19 cellular contexts compared by ENCODE assay signal in genomic region chr1:219477861-219478260, GRCh38.
DNase-seq lines count a peak whose midpoint lies in the region; ATAC-seq, FAIRE-seq and TF ChIP-seq lines count a peak whose summit lies in the region.
"Had no signal": no experiment of that assay in that cellular context is flagged by ENCODE, and none has a peak within 500 bp of the region (broad histone marks: within the 10 kb centered on the region; RNA-seq: fewer than 3 reads in every experiment).

No MANE protein-coding gene starts in this region.

- H3K36me3 ChIP-seq in BJ (ENCODE audit: control insufficient read depth, insufficient read depth, low read length) (no peaks in the 10 kb centered on the region), SK-N-MC (ENCODE audit: insufficient read depth, low read length) (no peaks in the 10 kb centered on the region), colonic mucosa (no peaks in the 10 kb centered on the region), GM23248 (ENCODE audit: low read depth) (no peaks in the 10 kb centered on the region)
- H3K36me3 ChIP-seq: BLaER1 treated with 17β-estradiol and CSF1 and Interleukin-3, amounts not matched to agents 10 nM and 100 nM; HAP-1 had no signal

- CTCF ChIA-PET in BJ (lab: Yijun Ruan, JAX): interaction anchor here (1.5 to 1.9 kb wide), 2 partner anchors 12 to 14 kb away, joined by 4 to 7 read pairs; no protein-coding TSS in a partner anchor

- 46 to 49% methylated on average over 4 of the region's 4 CpGs for WGBS in GM23248 (ENCODE audit: low coverage in 1 of 2, low lambda C conversion rate in 2 of 2, missing lambda C conversion rate in 2 of 2), 2 experiments

- H3K27me3 ChIP-seq in BJ (ENCODE audit: control insufficient read depth, insufficient read depth, low read length) (peaks cover 2% of the 10 kb centered on the region; the same call in 1 of the 2 replicates), colonic mucosa (no peaks in the 10 kb centered on the region), GM23248 (replicated peaks; ENCODE audit: insufficient read depth) (no peaks in the 10 kb centered on the region)
- H3K27me3 ChIP-seq: BLaER1 treated with 17β-estradiol and CSF1 and Interleukin-3, amounts not matched to agents 10 nM and 100 nM had no signal

- ATAC-seq in GM18498 (IDR thresholded peaks at IDR 0.05; ENCODE audit: unreplicated experiment): no peak

- in situ Hi-C loops in GM23248 (cut with MboI): no loop called here

- H3F3A ChIP-seq in GM23248 (ENCODE audit: insufficient read depth): no peaks in the 10 kb centered on the region

- intact Hi-C loops in colonic mucosa (cut with DNase I): no loop called here

- no peak for TF ChIP-seq CTCF in BJ (IDR thresholded peaks at IDR 0.05; ENCODE audit: insufficient read depth, low read depth, low read length)
- TF ChIP-seq CTCF in colonic mucosa (IDR thresholded peaks at IDR 0.05): no peak

- H3K4me1 ChIP-seq in colonic mucosa: no peaks in the 10 kb centered on the region
- no peaks in the 10 kb centered on the region for H3K4me1 ChIP-seq in GM23248 (ENCODE audit: insufficient read depth)
- H3K4me1 ChIP-seq: BLaER1 treated with 17β-estradiol and CSF1 and Interleukin-3, amounts not matched to agents 10 nM and 100 nM; HAP-1 had no signal

- peak overlapping the region; percentile 70; the same call in 1 of the 2 replicates for H3K27ac ChIP-seq in SK-N-MC
- no peak overlapping the region for H3K27ac ChIP-seq in colonic mucosa
- H3K27ac ChIP-seq in GM23248: no peak overlapping the region
- H3K27ac ChIP-seq: BLaER1 treated with 17β-estradiol and CSF1 and Interleukin-3, amounts not matched to agents 10 nM and 100 nM had no signal

- no peak overlapping the region for H2AFZ ChIP-seq in GM23248

- H3K79me2 ChIP-seq in GM23248 (ENCODE audit: insufficient read depth): no peaks in the 10 kb centered on the region

- no peak for TF ChIP-seq POLR2A in GM12891 (IDR thresholded peaks at IDR 0.05; ENCODE audit: low read depth, low read length)

- POLR2A ChIA-PET in BJ (lab: Charles Lee): no interaction called here

- no peak overlapping the region for H3K4me2 ChIP-seq in GM23248 (ENCODE audit: unreplicated experiment)
- H3K4me2 ChIP-seq: BLaER1 treated with 17β-estradiol and CSF1 and Interleukin-3, amounts not matched to agents 10 nM and 100 nM had no signal

- DNase-seq in BJ (ENCODE audit: low read depth): peak; percentile 27
- no peak for DNase-seq in GM12891 (ENCODE audit: insufficient read length, low spot score)
- peak; percentile 60 for DNase-seq in SK-N-MC (ENCODE audit: low read depth, low spot score)
- DNase-seq in colonic mucosa: no peak
- no peak for DNase-seq in GM23248
- DNase-seq: CD4-positive, alpha-beta T cell; CD8-positive, alpha-beta memory T cell; DMS 273 treated with DMSO at 0.1 percent for 48 hours; DMS53; DMS79 treated with DMSO at 0.1 percent for 48 hours; GOT3; HFFc6 had no signal

- no peaks in the 10 kb centered on the region for H4K20me1 ChIP-seq in GM23248 (ENCODE audit: insufficient read depth)
- H4K20me1 ChIP-seq: BLaER1 treated with 17β-estradiol and CSF1 and Interleukin-3, amounts not matched to agents 10 nM and 100 nM had no signal

- no peak overlapping the region for H3K9ac ChIP-seq in SK-N-MC (ENCODE audit: insufficient read length)
- H3K9ac ChIP-seq in colonic mucosa (ENCODE audit: low read depth in 2 of 2, low read length in 2 of 2): no peak overlapping the region
- no peak overlapping the region for H3K9ac ChIP-seq in GM23248
- H3K9ac ChIP-seq: BLaER1 treated with 17β-estradiol and CSF1 and Interleukin-3, amounts not matched to agents 10 nM and 100 nM had no signal

- H3K9me2 ChIP-seq in GM23248 (ENCODE audit: insufficient read depth): no peaks in the 10 kb centered on the region

- H3K9me3 ChIP-seq in SK-N-MC (ENCODE audit: low read depth, low read length): no peaks in the 10 kb centered on the region
- H3K9me3 ChIP-seq in colonic mucosa: no peaks in the 10 kb centered on the region
- no peaks in the 10 kb centered on the region for H3K9me3 ChIP-seq in GM23248 (ENCODE audit: low read depth)
- H3K9me3 ChIP-seq: BLaER1 treated with 17β-estradiol and CSF1 and Interleukin-3, amounts not matched to agents 10 nM and 100 nM; HAP-1 had no signal

- peak; percentile 35 for FAIRE-seq in GM12891 (lab: Jason Lieb, UNC)
- FAIRE-seq: D721Med, G401.6, GM18507, H54 had no signal

- H3K4me3 ChIP-seq in BJ (ENCODE audit: low read depth, low read length) (no peak overlapping the region), SK-N-MC (peak overlapping the region; percentile 62), colonic mucosa (no peak overlapping the region), GM23248 (no peak overlapping the region)
- H3K4me3 ChIP-seq: BLaER1 treated with 17β-estradiol and CSF1 and Interleukin-3, amounts not matched to agents 10 nM and 100 nM; HAP-1 had no signal

TF ChIP-seq in GM12891, 5 proteins besides CTCF, POLR2A, EP300 and RAD21:
- TF ChIP-seq POLR2AphosphoS5 (IDR thresholded peaks at IDR 0.05; ENCODE audit: low read depth, low read length) (no peak), PAX5 (IDR thresholded peaks at IDR 0.05; ENCODE audit: insufficient read depth, low read length, severe bottlenecking) (no peak), POU2F2 (IDR thresholded peaks at IDR 0.05; ENCODE audit: low read depth, low read length) (no peak), SPI1 (IDR thresholded peaks at IDR 0.05; ENCODE audit: low read depth, low read length) (no peak), TAF1 (IDR thresholded peaks at IDR 0.05; ENCODE audit: low read depth, low read length) (no peak)

Comparison
In these comparisons a context has a peak if more than half of its experiments do, and no peak if none do; other contexts are left out.
1. DNase-seq: peak in BJ (single experiment) and SK-N-MC (single experiment); none in GM12891 (single experiment), colonic mucosa (single experiment) and GM23248 (single experiment).